In genomic region chr7:46904523-46904922, GRCh38 we compare ENCODE assay signal across 2 cellular contexts.
DNase-seq lines count a peak whose midpoint lies in the region; ATAC-seq, FAIRE-seq and TF ChIP-seq lines count a peak whose summit lies in the region.
"Not testable (repeated sequence)": the region's sequence is repeated elsewhere in the genome, so short reads cannot be mapped to it uniquely, and the experiment has no call there.

No MANE protein-coding gene starts in this region.

- not testable (repeated sequence) for H3K4me2 ChIP-seq in A549

- not testable (repeated sequence) for DNase-seq in A549 (ENCODE audit: low read depth in 1 of 2, low spot score in 1 of 2)

- not testable (repeated sequence) for H3K27ac ChIP-seq in A549; HEK293 (ENCODE audit: extremely low read depth, low read depth, low read length)

- not testable (repeated sequence) for H3K4me3 ChIP-seq in A549; HEK293 (ENCODE audit: low read depth, low read length)

- not testable (repeated sequence) for TF ChIP-seq RAD21 in A549 (conservative IDR thresholded peaks at IDR 0.05 in 1 of 2, IDR thresholded peaks at IDR 0.05 in 1 of 2)

- WGBS in A549 (ENCODE audit: missing lambda C conversion rate) = 88% methylated on average over 1 of the region's 1 CpG

- not testable (repeated sequence) for H3K36me3 ChIP-seq in HEK293 (ENCODE audit: control insufficient read depth in 2 of 2, insufficient read depth in 1 of 2, low read length in 2 of 2)

- POLR2A ChIA-PET in A549 (lab: Yijun Ruan, JAX); HEK293 (lab: Yijun Ruan, JAX): not testable (repeated sequence)

- CTCF ChIA-PET in A549 (lab: Yijun Ruan, JAX); HEK293 (lab: Yijun Ruan, JAX): not testable (repeated sequence)

- not testable (repeated sequence) for TF ChIP-seq POLR2A in A549 (IDR thresholded peaks at IDR 0.05; ENCODE audit: low read length)

- H3K9me3 ChIP-seq in A549; HEK293 (ENCODE audit: control insufficient read depth, insufficient read depth, low read depth, low read length): not testable (repeated sequence)

- TF ChIP-seq EP300 in A549 (IDR thresholded peaks at IDR 0.05) = not testable (repeated sequence)

- FAIRE-seq in A549 (lab: Jason Lieb, UNC) = peak; percentile 73

- not testable (repeated sequence) for H3K4me1 ChIP-seq in A549
- H3K4me1 ChIP-seq in HEK293 (ENCODE audit: control insufficient read depth, insufficient read depth, low read length) = peaks cover 14% of the 10 kb centered on the region

- not testable (repeated sequence) for TF ChIP-seq CTCF in A549 (IDR thresholded peaks at IDR 0.05); HEK293 (tag by site-specific recombination; IDR thresholded peaks at IDR 0.05)

- not testable (repeated sequence) for ATAC-seq in A549

TF ChIP-seq in A549, 52 proteins besides CTCF, POLR2A, EP300 and RAD21:
- TF ChIP-seq ZC3H11A (IDR thresholded peaks at IDR 0.05) = peak; percentile 66

TF ChIP-seq in HEK293, 187 proteins besides CTCF, POLR2A, EP300 and RAD21:
- peak; percentile 73 for TF ChIP-seq ZNF555 (tag by site-specific recombination; conservative IDR thresholded peaks at IDR 0.05)
- peak; percentile 61; the same call in 1 of the 2 replicates for TF ChIP-seq ZNF266 (tag by site-specific recombination; IDR thresholded peaks at IDR 0.05; ENCODE audit: low read depth)
- TF ChIP-seq ZBTB8A (tag by site-specific recombination; IDR thresholded peaks at IDR 0.05) = peak; percentile 57
- TF ChIP-seq REST (tag by site-specific recombination; IDR thresholded peaks at IDR 0.05) = peak; percentile 36; the same call in 1 of the 2 replicates
- peak; percentile 58; the same call in 1 of the 2 replicates for TF ChIP-seq ZBTB11 (tag by site-specific recombination; conservative IDR thresholded peaks at IDR 0.05; ENCODE audit: low read depth)
- TF ChIP-seq ZNF518A (tag by site-specific recombination; conservative IDR thresholded peaks at IDR 0.05; ENCODE audit: low read depth) = peak; percentile 73
- peak; percentile 66; the same call in 1 of the 2 replicates for TF ChIP-seq ZNF394 (tag by site-specific recombination; IDR thresholded peaks at IDR 0.05; ENCODE audit: borderline replicate concordance)
- TF ChIP-seq ZNF426 (tag by site-specific recombination; IDR thresholded peaks at IDR 0.05) = peak; percentile 65
- 0 out of 2 replicates have a peak, but pooled peaks have one; percentile 23 for TF ChIP-seq ZNF433 (tag by site-specific recombination; IDR thresholded peaks at IDR 0.05; ENCODE audit: low read depth)
